Comparison of ENCODE assay signal across 9 cellular contexts in the genomic region with DNA sequence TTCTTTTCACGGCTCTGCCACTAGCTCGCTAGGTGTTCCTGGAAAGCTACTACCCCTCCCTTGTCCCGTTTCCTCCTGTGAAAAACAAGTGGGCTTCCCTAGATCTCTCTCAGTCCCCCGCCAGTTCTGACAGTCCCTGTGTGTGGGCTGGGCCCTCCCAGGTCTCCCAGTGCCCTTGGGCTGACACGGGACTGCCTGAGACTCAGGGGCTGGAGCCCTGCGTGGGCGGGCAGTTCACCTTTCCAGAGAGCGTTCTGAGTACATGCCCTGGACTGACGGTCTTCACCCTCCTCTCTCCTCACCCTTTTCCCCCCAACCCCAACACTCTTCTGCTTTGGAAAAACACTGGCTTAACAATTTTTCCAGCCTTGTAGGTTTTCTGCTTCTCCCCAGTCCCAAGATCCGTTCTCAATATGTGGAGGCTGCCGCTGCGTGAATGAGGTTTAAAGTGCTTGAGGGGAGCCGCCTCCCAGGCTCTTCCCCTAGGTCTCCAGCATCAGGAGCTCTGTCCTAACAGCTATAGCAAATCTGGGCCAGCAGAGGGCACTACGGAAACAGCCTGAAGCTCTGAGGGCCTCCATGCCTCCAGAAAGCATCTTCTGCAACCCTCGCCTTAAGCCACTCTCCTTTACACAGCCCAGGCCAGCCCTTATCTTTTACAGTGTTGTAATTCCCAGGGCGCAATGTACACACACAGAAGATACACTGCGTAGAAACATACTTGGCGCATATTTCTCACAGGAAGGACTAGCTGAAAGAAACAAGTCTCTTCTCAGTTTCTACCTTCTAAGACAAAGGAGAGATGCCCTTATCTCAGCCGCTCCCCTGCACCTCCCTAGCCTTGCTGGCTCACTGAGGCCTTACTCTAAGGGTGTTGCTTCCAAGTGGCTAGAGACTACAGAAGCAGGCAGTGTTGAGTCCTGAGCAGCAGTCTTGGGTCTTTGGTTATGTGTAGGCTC. TPM values are rescaled to one million over a fixed set of nuclear protein-coding genes. Genes with fewer than 3 reads are reported as not detected.
DNase-seq lines count a peak whose midpoint lies in the region; ATAC-seq and TF ChIP-seq lines count a peak whose summit lies in the region.
"Had no signal": no experiment of that assay in that cellular context is flagged by ENCODE, and none has a peak within 500 bp of the region (broad histone marks: within the 10 kb centered on the region; RNA-seq: fewer than 3 reads in every experiment).

No MANE protein-coding gene starts in this region.

- H3K36me3 ChIP-seq in KMS-11 (ENCODE audit: insufficient read depth) = no peaks in the 10 kb centered on the region
- H3K36me3 ChIP-seq in neural progenitor cell = no peaks in the 10 kb centered on the region

- ATAC-seq in GM21529 (IDR thresholded peaks at IDR 0.05; ENCODE audit: unreplicated experiment) (peak; percentile 78), T-helper 17 cell (peak; percentile 59)

- no peak overlapping the region for H3K4me3 Mint-ChIP-seq in T-helper 17 cell
- H3K4me3 Mint-ChIP-seq in neural progenitor cell = no peak overlapping the region
- H3K4me3 Mint-ChIP-seq: brain had no signal

- H3K4me1 ChIP-seq in KMS-11 (ENCODE audit: low read depth, poor library complexity, severe bottlenecking) (no peaks in the 10 kb centered on the region), neural progenitor cell (peaks cover 17% of the 10 kb centered on the region)

- no peak overlapping the region for H3K4me3 ChIP-seq in KMS-11 (IDR thresholded peaks at IDR 0.05; ENCODE audit: insufficient read depth, low read depth, low read length)
- no peak overlapping the region for H3K4me3 ChIP-seq in neural progenitor cell

- TF ChIP-seq CTCF in KMS-11 (conservative IDR thresholded peaks at IDR 0.05; ENCODE audit: low read depth, low read length) (peak; percentile 82), neural progenitor cell (IDR thresholded peaks at IDR 0.05) (peak; percentile 71)

- H3K36me3 Mint-ChIP-seq in T-helper 17 cell (ENCODE audit: low read depth) (no peaks in the 10 kb centered on the region), neural progenitor cell (no peaks in the 10 kb centered on the region)
- H3K36me3 Mint-ChIP-seq: brain had no signal

- no peaks in the 10 kb centered on the region for H3K27me3 ChIP-seq in KMS-11 (ENCODE audit: insufficient read depth, low read depth)
- no peaks in the 10 kb centered on the region for H3K27me3 ChIP-seq in neural progenitor cell

- peaks cover 15% of the 10 kb centered on the region for H3F3A ChIP-seq in neural progenitor cell (ENCODE audit: low read depth)

- H3K9me3 ChIP-seq in T-helper 17 cell (ENCODE audit: control insufficient read depth, low read length, poor library complexity, severe bottlenecking) (no peaks in the 10 kb centered on the region), neural progenitor cell (ENCODE audit: low read depth) (no peaks in the 10 kb centered on the region)

- no peak overlapping the region for H3K27ac ChIP-seq in KMS-11
- H3K27ac ChIP-seq in neural progenitor cell = no peak overlapping the region

- H3K79me2 ChIP-seq in KMS-11 (ENCODE audit: insufficient read depth, low read depth) (no peaks in the 10 kb centered on the region), neural progenitor cell (ENCODE audit: low read depth) (no peaks in the 10 kb centered on the region)

- H3K4me2 ChIP-seq in KMS-11 (no peak overlapping the region), neural progenitor cell (no peak overlapping the region)

- DNase-seq in EH (ENCODE audit: low read depth) (peak; percentile 37), T-helper 17 cell (peak in 1 of 3 donors; percentile 34), cerebellar cortex (ENCODE audit: low spot score) (peak; percentile 19), neural progenitor cell (ENCODE audit: low spot score) (peak; percentile 73), retina (no peak), C1 segment of cervical spinal cord (lab: John Stamatoyannopoulos, UW) (no peak)

- H3K27ac Mint-ChIP-seq in T-helper 17 cell (no peak overlapping the region), neural progenitor cell (no peak overlapping the region)
- H3K27ac Mint-ChIP-seq: brain had no signal

- peaks cover 16% of the 10 kb centered on the region for H3K9me3 Mint-ChIP-seq in neural progenitor cell

- H3K9ac ChIP-seq in KMS-11 (no peak overlapping the region), neural progenitor cell (no peak overlapping the region)

- no peak overlapping the region for H2AFZ ChIP-seq in KMS-11 (ENCODE audit: low read depth)
- H2AFZ ChIP-seq in neural progenitor cell (replicated peaks) = peak overlapping the region; percentile 27

- no peaks in the 10 kb centered on the region for H4K20me1 ChIP-seq in KMS-11 (ENCODE audit: insufficient read depth)
- H4K20me1 ChIP-seq in neural progenitor cell (ENCODE audit: low read depth) = no peaks in the 10 kb centered on the region

- peaks cover 52% of the 10 kb centered on the region for H3K27me3 Mint-ChIP-seq in T-helper 17 cell
- peaks cover 3% of the 10 kb centered on the region for H3K27me3 Mint-ChIP-seq in neural progenitor cell (ENCODE audit: insufficient read depth, low read depth)

- H3K4me1 Mint-ChIP-seq in T-helper 17 cell (peaks cover 2% of the 10 kb centered on the region), neural progenitor cell (peaks cover 11% of the 10 kb centered on the region)

RNA-seq across cellular contexts. Expression of a gene that starts 10.4 kb away (rescaled TPM):
- total RNA-seq in T-helper 17 cell (not detected), neural progenitor cell (ENCODE audit: low replicate concordance) (not detected in 2 replicates)

RNA-seq across cellular contexts. Expression of a gene that starts 23.9 kb away (rescaled TPM):
- not detected for total RNA-seq in T-helper 17 cell
- not detected in 2 replicates for total RNA-seq in neural progenitor cell (ENCODE audit: low replicate concordance)

Comparison
In these comparisons a context has a peak if more than half of its experiments do, and no peak if none do; other contexts are left out.
1. DNase-seq: peak in EH (single experiment), cerebellar cortex (single experiment) and neural progenitor cell (single experiment); none in retina (single experiment) and C1 segment of cervical spinal cord (0 of 14).